ENCODE assay signal across 25 cellular contexts in genomic region chr20:53292347-53292746, GRCh38.
"Had no signal": no experiment of that assay in that cellular context is flagged by ENCODE, and none has a peak within 500 bp of the region (broad histone marks: within the 10 kb centered on the region; RNA-seq: fewer than 3 reads in every experiment).

No MANE protein-coding gene starts in this region.

- FAIRE-seq: pancreas, urothelium cell line had no signal

- DNase-seq: naive thymus-derived CD4-positive, alpha-beta T cell; natural killer cell; nucleus accumbens; pancreas; right cardiac atrium; spleen; stimulated activated CD4-positive, alpha-beta T cell treated with anti-CD3 and anti-CD28 coated beads, Interleukin-12 subunit alpha, Interleukin-12 subunit beta, amount 100 ng/mL, for 4 hours; stimulated activated CD4-positive, alpha-beta T cell treated with anti-CD3 and anti-CD28 coated beads, Interleukin-1b, Interleukin-23, amount 100 ng/mL, for 48 hours; stimulated activated CD4-positive, alpha-beta T cell treated with anti-CD3 and anti-CD28 coated beads, Interleukin-4, amount 100 ng/mL, for 24 hours; stimulated activated naive B cell treated with anti-CD40 and anti-IgM and Interleukin-4, amounts not matched to agents 10 μg/mL and 1 μg/mL and 100 μg/mL, for 72 hours; stimulated activated naive CD4-positive, alpha-beta T cell treated with Interleukin-2 at 50 U/mL for 16 hours; stomach; thyroid gland; trophoblast cell; upper lobe of left lung had no signal

- H3K9me3 ChIP-seq: neutrophil, pancreas, prostate gland, spleen, stomach, thoracic aorta, thyroid gland, tibial nerve, upper lobe of left lung, vagina had no signal

- ATAC-seq: naive thymus-derived CD4-positive, alpha-beta T cell; natural killer cell; pancreas; right cardiac atrium; sciatic nerve; stimulated activated effector memory CD8-positive, alpha-beta T cell treated with anti-CD3 and anti-CD28 coated beads, Interleukin-12 subunit alpha, Interleukin-12 subunit beta, amount 100 ng/mL, for 72 hours; stimulated activated naive B cell treated with anti-CD40 and anti-IgM and Interleukin-4, amounts not matched to agents 10 μg/mL and 1 μg/mL and 100 μg/mL, for 72 hours had no signal

- H3K4me3 ChIP-seq: pancreas, prostate gland, skin epidermis, smooth muscle cell, spleen, stomach, thoracic aorta, thyroid gland, tibial nerve, upper lobe of left lung, vagina had no signal

- H3K4me1 ChIP-seq: pancreas, prostate gland, spleen, stomach, thyroid gland, tibial nerve, upper lobe of left lung, vagina had no signal

- H3K36me3 ChIP-seq: neutrophil, pancreas, prostate gland, spleen, stomach, thoracic aorta, thyroid gland, tibial nerve, upper lobe of left lung, vagina had no signal

- H3K27me3 ChIP-seq: pancreas, stomach, thyroid gland, tibial nerve, upper lobe of left lung, vagina had no signal

- H3K4me2 ChIP-seq: smooth muscle cell had no signal

- H3K27ac ChIP-seq: neutrophil, pancreas, prostate gland, skin epidermis, spleen, stomach, thoracic aorta, thyroid gland, tibial nerve, upper lobe of left lung, vagina had no signal
